Comparison of ENCODE assay signal across 10 cellular contexts in genomic region chr6:160347259-160348208, GRCh38. TPM values are rescaled to one million over a fixed set of nuclear protein-coding genes. Genes with fewer than 3 reads are reported as not detected.
DNase-seq lines count a peak whose midpoint lies in the region; ATAC-seq and TF ChIP-seq lines count a peak whose summit lies in the region.
"Had no signal": no experiment of that assay in that cellular context is flagged by ENCODE, and none has a peak within 500 bp of the region (broad histone marks: within the 10 kb centered on the region; RNA-seq: fewer than 3 reads in every experiment).

No MANE protein-coding gene starts in this region.

- no peaks in the 10 kb centered on the region for H3K36me3 Mint-ChIP-seq in activated CD8-positive, alpha-beta T cell treated with anti-CD3 and anti-CD28 coated beads, Interleukin-2, amount 10 ng/mL, durations not matched to agents 7 days and 5 days (ENCODE audit: low read depth)
- H3K36me3 Mint-ChIP-seq in activated CD8-positive, alpha-beta T cell treated with anti-CD3 and anti-CD28 coated beads for 36 hours (ENCODE audit: low read depth), result no peaks in the 10 kb centered on the region
- no peaks in the 10 kb centered on the region for H3K36me3 Mint-ChIP-seq in nephron (ENCODE audit: low read depth)

- peak; percentile 19 for ATAC-seq in activated CD8-positive, alpha-beta T cell treated with anti-CD3 and anti-CD28 coated beads, Interleukin-2, amount 10 ng/mL, durations not matched to agents 7 days and 5 days
- ATAC-seq in activated CD8-positive, alpha-beta T cell treated with anti-CD3 and anti-CD28 coated beads for 36 hours, result no peak
- ATAC-seq in heart left ventricle (peak in 2 of 4 donors; percentile 25 to 40), upper lobe of left lung (ENCODE audit: low FRiP score in 2 of 2) (peak; percentile 36 to 53), GM21381 (IDR thresholded peaks at IDR 0.05; ENCODE audit: unreplicated experiment) (no peak)

- POLR2A ChIA-PET in activated CD8-positive, alpha-beta T cell treated with anti-CD3 and anti-CD28 coated beads, Interleukin-2, amount 10 ng/mL, durations not matched to agents 7 days and 5 days (lab: Charles Lee), result no interaction called here
- POLR2A ChIA-PET in activated CD8-positive, alpha-beta T cell treated with anti-CD3 and anti-CD28 coated beads for 36 hours (lab: Charles Lee), result no interaction called here

- H3K27me3 ChIP-seq in heart left ventricle, result peaks cover 0 to 42% (median 11%) of the 10 kb centered on the region in 9 donors
- H3K27me3 ChIP-seq in upper lobe of left lung, result peaks cover 0 to 6% (median 0%) of the 10 kb centered on the region in 4 donors

- H3K27ac Mint-ChIP-seq in activated CD8-positive, alpha-beta T cell treated with anti-CD3 and anti-CD28 coated beads, Interleukin-2, amount 10 ng/mL, durations not matched to agents 7 days and 5 days, result no peak overlapping the region
- H3K27ac Mint-ChIP-seq in activated CD8-positive, alpha-beta T cell treated with anti-CD3 and anti-CD28 coated beads for 36 hours, result no peak overlapping the region
- peak overlapping the region in 1 of 3 experiments; percentile 41 for H3K27ac Mint-ChIP-seq in nephron
- H3K27ac Mint-ChIP-seq: activated naive CD4-positive, alpha-beta T cell treated with anti-CD3 and anti-CD28 coated beads for 36 hours had no signal

- no peak for TF ChIP-seq POLR2A in heart left ventricle (IDR thresholded peaks at IDR 0.05)
- no peak for TF ChIP-seq POLR2A in upper lobe of left lung (IDR thresholded peaks at IDR 0.05)

- H3K9me3 ChIP-seq in heart left ventricle (no peaks in the 10 kb centered on the region), upper lobe of left lung (no peaks in the 10 kb centered on the region)

- no peak for DNase-seq in activated CD8-positive, alpha-beta T cell treated with anti-CD3 and anti-CD28 coated beads, Interleukin-2, amount 10 ng/mL, durations not matched to agents 7 days and 5 days
- DNase-seq in activated CD8-positive, alpha-beta T cell treated with anti-CD3 and anti-CD28 coated beads for 36 hours, result no peak
- DNase-seq in heart left ventricle (no peak), upper lobe of left lung (peak; percentile 48 to 58), NCI-H526 treated with DMSO at 0.1 percent for 48 hours (lab: John Stamatoyannopoulos, UW) (no peak), NCI-H2196 (lab: John Stamatoyannopoulos, UW; ENCODE audit: unreplicated experiment) (no peak)
- DNase-seq: activated naive CD4-positive, alpha-beta T cell treated with anti-CD3 and anti-CD28 coated beads for 36 hours; NCI-H774 had no signal

- H3K4me1 ChIP-seq in heart left ventricle, result peaks cover 0 to 19% (median 0%) of the 10 kb centered on the region in 12 donors
- peaks cover 0 to 19% (median 5%) of the 10 kb centered on the region in 4 donors for H3K4me1 ChIP-seq in upper lobe of left lung

- H3K4me1 Mint-ChIP-seq in activated CD8-positive, alpha-beta T cell treated with anti-CD3 and anti-CD28 coated beads, Interleukin-2, amount 10 ng/mL, durations not matched to agents 7 days and 5 days (ENCODE audit: low read depth), result peaks cover 4% of the 10 kb centered on the region
- peaks cover 5% of the 10 kb centered on the region for H3K4me1 Mint-ChIP-seq in activated CD8-positive, alpha-beta T cell treated with anti-CD3 and anti-CD28 coated beads for 36 hours (ENCODE audit: low read depth)
- H3K4me1 Mint-ChIP-seq in nephron, result peaks cover 32% of the 10 kb centered on the region

- TF ChIP-seq CTCF in activated CD8-positive, alpha-beta T cell treated with anti-CD3 and anti-CD28 coated beads for 36 hours (IDR thresholded peaks at IDR 0.05), result no peak
- TF ChIP-seq CTCF in heart left ventricle (IDR thresholded peaks at IDR 0.05) (no peak), nephron (IDR thresholded peaks at IDR 0.05; ENCODE audit: unreplicated experiment in 3 of 3) (no peak), upper lobe of left lung (IDR thresholded peaks at IDR 0.05) (no peak)

- H3K9me3 Mint-ChIP-seq in activated CD8-positive, alpha-beta T cell treated with anti-CD3 and anti-CD28 coated beads, Interleukin-2, amount 10 ng/mL, durations not matched to agents 7 days and 5 days (ENCODE audit: insufficient read depth), result no peaks in the 10 kb centered on the region
- no peaks in the 10 kb centered on the region for H3K9me3 Mint-ChIP-seq in activated CD8-positive, alpha-beta T cell treated with anti-CD3 and anti-CD28 coated beads for 36 hours
- H3K9me3 Mint-ChIP-seq in nephron, result no peaks in the 10 kb centered on the region
- H3K9me3 Mint-ChIP-seq: activated naive CD4-positive, alpha-beta T cell treated with anti-CD3 and anti-CD28 coated beads for 36 hours had no signal

- H3K4me3 ChIP-seq in heart left ventricle, result peak overlapping the region in 9 of 12 donors; percentile 47 to 65 (median 54)
- H3K4me3 ChIP-seq in upper lobe of left lung, result peak overlapping the region in 3 of 4 donors; percentile 51 to 59 (median 54)

- H3K27me3 Mint-ChIP-seq in activated CD8-positive, alpha-beta T cell treated with anti-CD3 and anti-CD28 coated beads, Interleukin-2, amount 10 ng/mL, durations not matched to agents 7 days and 5 days (ENCODE audit: low read depth), result peaks cover 63% of the 10 kb centered on the region
- peaks cover 47% of the 10 kb centered on the region for H3K27me3 Mint-ChIP-seq in activated CD8-positive, alpha-beta T cell treated with anti-CD3 and anti-CD28 coated beads for 36 hours
- H3K27me3 Mint-ChIP-seq in nephron (ENCODE audit: low read depth), result peaks cover 71% of the 10 kb centered on the region

- intact Hi-C loops in activated CD8-positive, alpha-beta T cell treated with anti-CD3 and anti-CD28 coated beads for 36 hours (cut with micrococcal nuclease), result no loop called here
- intact Hi-C loops in heart left ventricle (cut with DNase I), result loop anchor here in 2 of 10 donors (2.0 to 10.0 kb wide), 2 partner anchors 37 to 107 kb away; no protein-coding TSS in a partner anchor

- H3K4me3 Mint-ChIP-seq in activated CD8-positive, alpha-beta T cell treated with anti-CD3 and anti-CD28 coated beads, Interleukin-2, amount 10 ng/mL, durations not matched to agents 7 days and 5 days, result no peak overlapping the region
- no peak overlapping the region for H3K4me3 Mint-ChIP-seq in activated CD8-positive, alpha-beta T cell treated with anti-CD3 and anti-CD28 coated beads for 36 hours
- H3K4me3 Mint-ChIP-seq in nephron, result peak overlapping the region; percentile 53 to 78 (median 77)
- H3K4me3 Mint-ChIP-seq: activated naive CD4-positive, alpha-beta T cell treated with anti-CD3 and anti-CD28 coated beads for 36 hours had no signal

- H3K36me3 ChIP-seq in heart left ventricle (no peaks in the 10 kb centered on the region), upper lobe of left lung (no peaks in the 10 kb centered on the region)

- WGBS in heart left ventricle, 4 donors, result 34 to 70% (median 42%) methylated on average over 34 to 72 of the region's 72 CpGs
- 35 to 80% methylated on average over 22 to 72 of the region's 72 CpGs for WGBS in upper lobe of left lung, 2 donors

- CTCF ChIA-PET in activated CD8-positive, alpha-beta T cell treated with anti-CD3 and anti-CD28 coated beads, Interleukin-2, amount 10 ng/mL, durations not matched to agents 7 days and 5 days (lab: Charles Lee), result no interaction called here
- CTCF ChIA-PET in activated CD8-positive, alpha-beta T cell treated with anti-CD3 and anti-CD28 coated beads for 36 hours (lab: Charles Lee), result no interaction called here

- H3K27ac ChIP-seq in heart left ventricle (peak overlapping the region in 4 of 12 donors; percentile 20 to 87 (median 58)), upper lobe of left lung (peak overlapping the region in 3 of 4 donors; percentile 67 to 85 (median 82))

- TF ChIP-seq EP300 in upper lobe of left lung (IDR thresholded peaks at IDR 0.05), result no peak

RNA-seq across cellular contexts. Expression of gene SLC22A3, which starts 0.6 kb away (rescaled TPM):
- not detected for total RNA-seq in activated CD8-positive, alpha-beta T cell treated with anti-CD3 and anti-CD28 coated beads, Interleukin-2, amount 10 ng/mL, durations not matched to agents 7 days and 5 days
- not detected for total RNA-seq in activated CD8-positive, alpha-beta T cell treated with anti-CD3 and anti-CD28 coated beads for 36 hours
- total RNA-seq in heart left ventricle (1 to 10 TPM in 4 of 9 donors, under 1 TPM in 5; 0.45 to 3.0 (median 0.75) TPM), upper lobe of left lung (10 to 100 TPM; 17.7 to 68.1 (median 44.8) TPM)
- under 1 TPM; 0.61 to 0.80 TPM for polyA plus RNA-seq in heart left ventricle
- total RNA-seq: activated naive CD4-positive, alpha-beta T cell treated with anti-CD3 and anti-CD28 coated beads for 36 hours had no signal

Comparison
In these comparisons a context has a peak if more than half of its experiments do, and no peak if none do; other contexts are left out.
1. ATAC-seq: peak in activated CD8-positive, alpha-beta T cell treated with anti-CD3 and anti-CD28 coated beads, Interleukin-2, amount 10 ng/mL, durations not matched to agents 7 days and 5 days (single experiment) and upper lobe of left lung (2 of 2); none in activated CD8-positive, alpha-beta T cell treated with anti-CD3 and anti-CD28 coated beads for 36 hours (single experiment) and GM21381 (single experiment).
2. DNase-seq: peak in upper lobe of left lung (2 of 2); none in activated CD8-positive, alpha-beta T cell treated with anti-CD3 and anti-CD28 coated beads, Interleukin-2, amount 10 ng/mL, durations not matched to agents 7 days and 5 days (single experiment), activated CD8-positive, alpha-beta T cell treated with anti-CD3 and anti-CD28 coated beads for 36 hours (single experiment), heart left ventricle (0 of 5), NCI-H526 treated with DMSO at 0.1 percent for 48 hours (single experiment) and NCI-H2196 (single experiment).
3. H3K4me3 Mint-ChIP-seq: peak in nephron (3 of 3); none in activated CD8-positive, alpha-beta T cell treated with anti-CD3 and anti-CD28 coated beads, Interleukin-2, amount 10 ng/mL, durations not matched to agents 7 days and 5 days (single experiment) and activated CD8-positive, alpha-beta T cell treated with anti-CD3 and anti-CD28 coated beads for 36 hours (single experiment).
4. RNA of gene SLC22A3, which starts 0.6 kb away (total RNA-seq): 17.7 to 68.1 TPM in upper lobe of left lung; 0.45 to 3.0 TPM in heart left ventricle, not detected in activated CD8-positive, alpha-beta T cell treated with anti-CD3 and anti-CD28 coated beads, Interleukin-2, amount 10 ng/mL, durations not matched to agents 7 days and 5 days and not detected in activated CD8-positive, alpha-beta T cell treated with anti-CD3 and anti-CD28 coated beads for 36 hours; every median in the first group is over 4 times any median in the second.